ENCODE assay signal across 8 cellular contexts in the genomic region with DNA sequence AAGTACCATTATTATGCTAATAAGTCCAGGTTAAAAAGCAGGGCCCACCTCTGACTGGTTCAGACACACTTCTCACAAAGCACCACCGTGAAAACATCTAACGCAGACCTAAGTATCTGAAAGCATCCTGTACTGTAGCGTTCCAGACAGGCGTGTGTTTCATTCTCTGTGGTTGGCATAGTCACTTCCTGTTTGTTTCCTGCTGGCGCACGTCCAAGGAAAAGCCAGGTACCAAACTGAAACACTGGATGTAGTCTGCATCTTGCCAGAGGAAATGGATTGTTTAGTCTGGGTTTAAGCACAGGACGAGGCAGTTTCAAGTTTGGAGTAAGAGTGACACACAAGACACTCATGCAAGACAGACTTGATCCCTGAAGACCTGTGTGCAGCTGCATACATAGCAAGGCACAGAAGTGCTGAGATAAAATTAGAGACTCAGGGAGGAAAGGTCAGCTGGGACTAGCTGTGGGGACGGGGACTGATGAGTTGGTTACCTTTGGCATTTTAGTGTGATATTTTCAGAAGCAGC. TPM values are rescaled to one million over a fixed set of nuclear protein-coding genes. Genes with fewer than 3 reads are reported as not detected.
DNase-seq lines count a peak whose midpoint lies in the region; ATAC-seq and TF ChIP-seq lines count a peak whose summit lies in the region.

No MANE protein-coding gene starts in this region.

- H3K27me3 ChIP-seq in KMS-11 (ENCODE audit: insufficient read depth, low read depth) (no peaks in the 10 kb centered on the region), adipocyte (replicated peaks; ENCODE audit: control insufficient read depth, insufficient read depth, low read length) (no peaks in the 10 kb centered on the region)

- H3K4me3 Mint-ChIP-seq in T-helper 17 cell: peak overlapping the region; percentile 81

- no peaks in the 10 kb centered on the region for H3K36me3 ChIP-seq in KMS-11 (ENCODE audit: insufficient read depth)
- H3K36me3 ChIP-seq in adipocyte (ENCODE audit: control insufficient read depth, insufficient read depth, low read length, severe bottlenecking): peaks cover 2% of the 10 kb centered on the region

- peaks cover 24% of the 10 kb centered on the region for H3K4me1 Mint-ChIP-seq in T-helper 17 cell

- TF ChIP-seq CTCF in KMS-11 (conservative IDR thresholded peaks at IDR 0.05; ENCODE audit: low read depth, low read length) (no peak), omental fat pad (IDR thresholded peaks at IDR 0.05) (no peak)

- DNase-seq in NCI-H2196 (lab: John Stamatoyannopoulos, UW; ENCODE audit: unreplicated experiment): peak; percentile 47
- no peak for DNase-seq in NCI-H2196 treated with DMSO at 0.1 percent for 48 hours (lab: John Stamatoyannopoulos, UW; ENCODE audit: unreplicated experiment)
- DNase-seq in T-helper 17 cell: peak; percentile 47 to 79 (median 66)
- peak; percentile 69 for DNase-seq in adipocyte (ENCODE audit: low read depth)
- peak; percentile 39 for DNase-seq in left kidney (ENCODE audit: low read depth, low spot score)
- peak; percentile 46 to 52 for DNase-seq in stimulated activated CD8-positive, alpha-beta memory T cell treated with anti-CD3 and anti-CD28 coated beads, Interleukin-4, amount 100 ng/mL, for 4 hours (ENCODE audit: low read depth in 2 of 2, low spot score in 1 of 2)
- DNase-seq in omental fat pad (ENCODE audit: low spot score): no peak

- peak overlapping the region; percentile 62 for H3K4me2 ChIP-seq in KMS-11

- H3K27me3 Mint-ChIP-seq in T-helper 17 cell: no peaks in the 10 kb centered on the region

- H2AFZ ChIP-seq in KMS-11 (ENCODE audit: low read depth): peak overlapping the region; percentile 52; the same call in 1 of the 2 replicates

- peak overlapping the region; percentile 95 for H3K27ac Mint-ChIP-seq in T-helper 17 cell

- H3K27ac ChIP-seq in KMS-11: peak overlapping the region; percentile 24

- H3K9me3 ChIP-seq in T-helper 17 cell (ENCODE audit: control insufficient read depth, low read length, poor library complexity, severe bottlenecking) (no peaks in the 10 kb centered on the region), adipocyte (ENCODE audit: control insufficient read depth, low read length) (peaks cover 5% of the 10 kb centered on the region)

- H4K20me1 ChIP-seq in KMS-11 (ENCODE audit: insufficient read depth): no peaks in the 10 kb centered on the region

- H3K79me2 ChIP-seq in KMS-11 (ENCODE audit: insufficient read depth, low read depth): no peaks in the 10 kb centered on the region

- H3K9ac ChIP-seq in KMS-11 (no peak overlapping the region), adipocyte (ENCODE audit: low read length) (no peak overlapping the region)

- H3K36me3 Mint-ChIP-seq in T-helper 17 cell (ENCODE audit: low read depth): peaks cover 3% of the 10 kb centered on the region

- ATAC-seq in T-helper 17 cell: peak; percentile 96
- no peak for ATAC-seq in omental fat pad (ENCODE audit: low FRiP score)

- H3K4me1 ChIP-seq in KMS-11 (ENCODE audit: low read depth, poor library complexity, severe bottlenecking) (peaks cover 24% of the 10 kb centered on the region), adipocyte (ENCODE audit: control insufficient read depth, insufficient read depth, low read length) (no peaks in the 10 kb centered on the region)

- H3K4me3 ChIP-seq in KMS-11 (IDR thresholded peaks at IDR 0.05; ENCODE audit: insufficient read depth, low read depth, low read length) (no peak overlapping the region), adipocyte (ENCODE audit: low read length) (no peak overlapping the region)

RNA-seq across cellular contexts. Expression of a gene that starts 23.3 kb away (rescaled TPM):
- total RNA-seq in T-helper 17 cell (10 to 100 TPM in 1 of 2 donors, 1 to 10 TPM in 1; 9.9 to 13.7 TPM), omental fat pad (10 to 100 TPM in 3 of 4 donors, 1 to 10 TPM in 1; 6.6 to 20.0 (median 13.5) TPM)

Comparison
In these comparisons a context has a peak if more than half of its experiments do, and no peak if none do; other contexts are left out.
1. DNase-seq: peak in NCI-H2196 (single experiment), T-helper 17 cell (3 of 3), adipocyte (single experiment), left kidney (single experiment) and stimulated activated CD8-positive, alpha-beta memory T cell treated with anti-CD3 and anti-CD28 coated beads, Interleukin-4, amount 100 ng/mL, for 4 hours (2 of 2); none in NCI-H2196 treated with DMSO at 0.1 percent for 48 hours (single experiment) and omental fat pad (single experiment).